Comparison of ENCODE assay signal across 15 cellular contexts in genomic region chr14:88326352-88327103, GRCh38.
A peak's percentile ranks its signal among the peaks of the same experiment; 100 is the strongest.
DNase-seq lines count a peak whose midpoint lies in the region; ATAC-seq and TF ChIP-seq lines count a peak whose summit lies in the region.
"Had no signal": no experiment of that assay in that cellular context is flagged by ENCODE, and none has a peak within 500 bp of the region (broad histone marks: within the 10 kb centered on the region; RNA-seq: fewer than 3 reads in every experiment).

No MANE protein-coding gene starts in this region.

- DNase-seq in DMS53 (lab: John Stamatoyannopoulos, UW) (peak; percentile 38), DMS53 treated with DMSO at 0.1 percent for 48 hours (lab: John Stamatoyannopoulos, UW; ENCODE audit: unreplicated experiment) (no peak), retina (peak; percentile 74), NCI-H1694 treated with DMSO at 0.1 percent for 48 hours (lab: John Stamatoyannopoulos, UW) (no peak), AML-193 (lab: John Stamatoyannopoulos, UW) (no peak)
- DNase-seq in activated T-cell treated with anti-CD3 and anti-CD28 coated beads, Interleukin-2, amount 50 U/mL, for 1 hour = no peak
- DNase-seq: 8988T, activated T-cell treated with anti-CD3 and anti-CD28 coated beads for 4 hours, amniotic stem cell, heart right ventricle, HFFc6, KG1, sigmoid colon had no signal

- H3K4me3 ChIP-seq in iPS-11a (ENCODE audit: low read depth, low read length) = peak overlapping the region; percentile 53
- H3K4me3 ChIP-seq: sigmoid colon had no signal

- peak; percentile 37 for ATAC-seq in SK-N-SH treated with all-trans-retinoic acid at 6 μM for 48 hours
- ATAC-seq: heart right ventricle had no signal

TF ChIP-seq in SK-N-SH treated with all-trans-retinoic acid at 6 μM for 48 hours, 23 proteins besides CTCF, POLR2A, EP300 and RAD21:
- TF ChIP-seq OSR1 (CRISPR knock-in tag; IDR thresholded peaks at IDR 0.05) (no peak), GLIS3 (CRISPR knock-in tag; IDR thresholded peaks at IDR 0.05) (no peak), CREB5 (CRISPR knock-in tag; IDR thresholded peaks at IDR 0.05; ENCODE audit: low read depth) (no peak), CSRNP3 (CRISPR knock-in tag; IDR thresholded peaks at IDR 0.05) (no peak), BACH2 (CRISPR knock-in tag; IDR thresholded peaks at IDR 0.05; ENCODE audit: borderline replicate concordance) (no peak), ZFP30 (CRISPR knock-in tag; IDR thresholded peaks at IDR 0.05) (no peak), CSDC2 (CRISPR knock-in tag; IDR thresholded peaks at IDR 0.05) (no peak), ZNF8 (CRISPR knock-in tag; IDR thresholded peaks at IDR 0.05) (no peak), ZC3H10 (CRISPR knock-in tag; IDR thresholded peaks at IDR 0.05) (no peak)

Comparison
In these comparisons a context has a peak if more than half of its experiments do, and no peak if none do; other contexts are left out.
1. DNase-seq: peak in DMS53 (single experiment) and retina (single experiment); none in DMS53 treated with DMSO at 0.1 percent for 48 hours (single experiment), NCI-H1694 treated with DMSO at 0.1 percent for 48 hours (single experiment), AML-193 (0 of 2) and activated T-cell treated with anti-CD3 and anti-CD28 coated beads, Interleukin-2, amount 50 U/mL, for 1 hour (single experiment).